Comparison of ENCODE assay signal across 19 cellular contexts in genomic region chrX:22396408-22396807, GRCh38.
DNase-seq lines count a peak whose midpoint lies in the region; FAIRE-seq and TF ChIP-seq lines count a peak whose summit lies in the region.
"Had no signal": no experiment of that assay in that cellular context is flagged by ENCODE, and none has a peak within 500 bp of the region (broad histone marks: within the 10 kb centered on the region; RNA-seq: fewer than 3 reads in every experiment).

No MANE protein-coding gene starts in this region.

- H3K4me3 ChIP-seq in bronchial epithelial cell (ENCODE audit: low read depth, low read length): no peak overlapping the region
- H3K4me3 ChIP-seq: K562, PC-9, SJCRH30 had no signal

- FAIRE-seq in HTR-8/SVneo (lab: Jason Lieb, UNC) (peak; percentile 89), bronchial epithelial cell (lab: Jason Lieb, UNC) (no peak)
- FAIRE-seq: GM19239, K562 had no signal

- no peaks in the 10 kb centered on the region for H3K27me3 ChIP-seq in bronchial epithelial cell (ENCODE audit: control insufficient read depth, insufficient read depth, low read length)
- H3K27me3 ChIP-seq: SJCRH30 had no signal

- no peak for TF ChIP-seq CTCF in bronchial epithelial cell (IDR thresholded peaks at IDR 0.05; ENCODE audit: insufficient read depth, low read length, severe bottlenecking)

- H3K36me3 ChIP-seq in bronchial epithelial cell (ENCODE audit: control insufficient read depth, insufficient read depth, low read length): no peaks in the 10 kb centered on the region
- H3K36me3 ChIP-seq: SJCRH30 had no signal

- peak; percentile 32 for DNase-seq in EH (ENCODE audit: low read depth)
- DNase-seq in HTR-8/SVneo (ENCODE audit: insufficient read length, low spot score): no peak
- DNase-seq in bronchial epithelial cell (ENCODE audit: low read depth): peak; percentile 27
- peak; percentile 12 for DNase-seq in kidney glomerular epithelial cell (lab: John Stamatoyannopoulos, UW)
- DNase-seq in RPMI8226: no peak
- no peak for DNase-seq in HT-29 (ENCODE audit: low spot score)
- no peak for DNase-seq in NCI-H2196 (lab: John Stamatoyannopoulos, UW; ENCODE audit: unreplicated experiment)
- no peak for DNase-seq in NCI-H2107 (lab: John Stamatoyannopoulos, UW)
- DNase-seq: AML-193, DND-41, GF-D8, NCI-H1105 treated with DMSO at 0.1 percent for 48 hours, NCI-H1694 treated with DMSO at 0.1 percent for 48 hours, NCI-H345, NCI-H526, PC-9, SJCRH30 had no signal

Comparison
In these comparisons a context has a peak if more than half of its experiments do, and no peak if none do; other contexts are left out.
1. DNase-seq: peak in EH (single experiment), bronchial epithelial cell (single experiment) and kidney glomerular epithelial cell (single experiment); none in HTR-8/SVneo (single experiment), RPMI8226 (single experiment), HT-29 (single experiment), NCI-H2196 (single experiment) and NCI-H2107 (single experiment).